ENCODE assay signal across 8 cellular contexts in genomic region chr17:38853292-38854219, GRCh38. TPM values are rescaled to one million over a fixed set of nuclear protein-coding genes. Genes with fewer than 3 reads are reported as not detected.
DNase-seq lines count a peak whose midpoint lies in the region; ATAC-seq and TF ChIP-seq lines count a peak whose summit lies in the region.

TSS of gene RPL23 (minus strand) at chr17:38853721. CDS start at chr17:38853710, 11 bp downstream.

- H3K27me3 ChIP-seq in left ventricle myocardium inferior (ENCODE audit: low read depth) (no peaks in the 10 kb centered on the region), psoas muscle (ENCODE audit: insufficient read depth in 3 of 3, low read length in 2 of 3) (no peaks in the 10 kb centered on the region)

- in situ Hi-C loops in GM13976 (cut with MboI; ENCODE audit: low sequenced_read_pairs, unreplicated experiment): no loop called here

- H3K4me3 ChIP-seq in left ventricle myocardium inferior: peak within 1 kb of the TSS; percentile 72
- H3K4me3 ChIP-seq in psoas muscle: peak within 1 kb of the TSS; percentile 77
- H3K4me3 ChIP-seq in urinary bladder (ENCODE audit: low read depth, low read length): peak within 1 kb of the TSS; percentile 41

- H3K9me3 ChIP-seq in left ventricle myocardium inferior (replicated peaks) (no peaks in the 10 kb centered on the region), psoas muscle (no peaks in the 10 kb centered on the region)

- H3K36me3 ChIP-seq in left ventricle myocardium inferior (peaks cover 44% of the 10 kb centered on the region), psoas muscle (ENCODE audit: insufficient read depth in 1 of 2, low read depth in 1 of 2) (peaks cover 12 to 44% of the 10 kb centered on the region in 2 donors), urinary bladder (ENCODE audit: insufficient read depth) (peaks cover 2% of the 10 kb centered on the region)

- TF ChIP-seq CTCF in GM13976 (IDR thresholded peaks at IDR 0.05; ENCODE audit: borderline replicate concordance, control extremely low read depth, extremely low read depth, insufficient read depth, missing control alignments): no peak
- TF ChIP-seq CTCF in left ventricle myocardium inferior (IDR thresholded peaks at IDR 0.05; ENCODE audit: borderline replicate concordance): no peak
- TF ChIP-seq CTCF in psoas muscle (IDR thresholded peaks at IDR 0.05): no peak

- DNase-seq in GM13976 (ENCODE audit: low spot score) (peak; percentile 94), NCI-H187 treated with DMSO at 0.1 percent for 48 hours (lab: John Stamatoyannopoulos, UW) (peak; percentile 88), T-helper 2 cell (peak; percentile 61 to 97 (median 86)), amygdala (lab: John Stamatoyannopoulos, UW) (peak; percentile 32 to 97 (median 84)), left ventricle myocardium inferior (peak; percentile 94), psoas muscle (peak; percentile 94 to 96)

- intact Hi-C loops in left ventricle myocardium inferior (cut with micrococcal nuclease) (no loop called here), psoas muscle (cut with DNase I) (no loop called here)

- ATAC-seq in HG02884 (IDR thresholded peaks at IDR 0.05; ENCODE audit: unreplicated experiment): peak; percentile 74
- peak; percentile 94 to 98 (median 97) for ATAC-seq in psoas muscle

- 0 to 1% (median 0%) methylated on average over 48 of the region's 48 CpGs for WGBS in psoas muscle, 3 donors
- WGBS in urinary bladder: under 1% methylated on average over 48 of the region's 48 CpGs

- H3K27ac ChIP-seq in left ventricle myocardium inferior (replicated peaks) (peak within 1 kb of the TSS; percentile 97), psoas muscle (peak within 1 kb of the TSS; percentile 94), urinary bladder (ENCODE audit: low read depth) (peak within 1 kb of the TSS; percentile 97)

- H3K4me1 ChIP-seq in left ventricle myocardium inferior: peaks cover 34% of the 10 kb centered on the region
- peaks cover 16% of the 10 kb centered on the region for H3K4me1 ChIP-seq in psoas muscle
- no peaks in the 10 kb centered on the region for H3K4me1 ChIP-seq in urinary bladder (ENCODE audit: insufficient read depth)

RNA-seq across cellular contexts. Expression of gene RPL23, which starts in this region (rescaled TPM):
- total RNA-seq in left ventricle myocardium inferior (760 TPM), psoas muscle (1,000 to 10,000 TPM in 1 of 4 donors, 100 to 1,000 TPM in 3; 816 to 1,006 (median 921) TPM), urinary bladder (2,179 TPM)
- polyA plus RNA-seq in psoas muscle (1,000 to 10,000 TPM; 1,675 to 2,332 (median 1,765) TPM), urinary bladder (2,357 TPM)

Comparison
In these comparisons a context has a peak if more than half of its experiments do, and no peak if none do; other contexts are left out.
1. Peak in every context shown above with its lines: DNase-seq, ATAC-seq, H3K4me3 ChIP-seq and H3K27ac ChIP-seq.